ENCODE assay signal across 20 cellular contexts in the genomic region with DNA sequence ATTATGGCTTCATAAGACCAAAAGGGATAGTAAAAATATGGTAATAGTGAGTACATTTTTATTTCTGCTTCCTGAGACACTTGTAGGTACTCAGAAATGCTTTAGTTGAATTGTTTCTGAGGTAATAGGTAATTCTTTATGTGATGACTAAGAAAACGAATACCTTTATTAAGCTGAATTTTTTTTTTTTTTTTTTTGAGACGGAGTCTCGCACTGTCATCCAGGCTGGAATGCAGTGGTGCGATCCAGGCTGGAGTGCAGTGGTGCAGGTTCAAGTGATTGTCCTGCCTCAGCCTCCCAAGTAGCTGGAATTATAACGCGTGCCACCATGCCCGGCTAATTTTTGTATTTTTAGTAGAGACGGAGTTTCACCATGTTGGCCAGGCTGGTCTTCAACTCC. TPM values are rescaled to one million over a fixed set of nuclear protein-coding genes. Genes with fewer than 3 reads are reported as not detected.
DNase-seq lines count a peak whose midpoint lies in the region; ATAC-seq and TF ChIP-seq lines count a peak whose summit lies in the region.
"Had no signal": no experiment of that assay in that cellular context is flagged by ENCODE, and none has a peak within 500 bp of the region (broad histone marks: within the 10 kb centered on the region; RNA-seq: fewer than 3 reads in every experiment).

No MANE protein-coding gene starts in this region.

- no peak overlapping the region for H4K12ac ChIP-seq in trophoblast cell (ENCODE audit: low read depth, low read length)

- intact Hi-C loops in activated CD4-positive, alpha-beta memory T cell treated with anti-CD3 and anti-CD28 coated beads for 36 hours (cut with micrococcal nuclease), result loop anchor here (10.0 kb wide), 1 partner anchor 110 kb away; no protein-coding TSS in a partner anchor
- intact Hi-C loops in spleen (cut with DNase I; ENCODE audit: low total_unique reads), result no loop called here

- no peak for DNase-seq in activated CD4-positive, alpha-beta memory T cell treated with anti-CD3 and anti-CD28 coated beads, Interleukin-2, amount 10 ng/mL, durations not matched to agents 7 days and 5 days
- DNase-seq in activated CD4-positive, alpha-beta memory T cell treated with anti-CD3 and anti-CD28 coated beads for 36 hours, result no peak
- DNase-seq in HK-2 (ENCODE audit: unreplicated experiment) (peak; percentile 30), trophoblast cell (peak; percentile 57 to 83), spleen (no peak), NCI-H526 treated with DMSO at 0.1 percent for 48 hours (lab: John Stamatoyannopoulos, UW) (no peak)
- DNase-seq in stimulated activated CD4-positive, alpha-beta T cell treated with anti-CD3 and anti-CD28 coated beads, Interleukin-12 subunit alpha, Interleukin-12 subunit beta, amount 100 ng/mL, for 4 hours, result no peak
- DNase-seq: activated naive CD4-positive, alpha-beta T cell treated with anti-CD3 and anti-CD28 coated beads for 36 hours; CD4-positive, alpha-beta memory T cell; colonic mucosa; hippocampal formation; kidney; naive B cell; NCI-H774; stimulated activated CD8-positive, alpha-beta memory T cell treated with anti-CD3 and anti-CD28 coated beads, Interleukin-4, amount 100 ng/mL, for 48 hours; T-helper 1 cell had no signal

- WGBS in trophoblast cell (ENCODE audit: extremely low coverage, insufficient coverage, insufficient read length), result no CpG with 5 or more reads among the region's 8 CpGs
- 89 to 95% (median 93%) methylated on average over 8 of the region's 8 CpGs for WGBS in spleen, 5 donors

- H3K9me3 ChIP-seq in trophoblast cell (ENCODE audit: insufficient read depth, low read depth, low read length) (no peaks in the 10 kb centered on the region), spleen (no peaks in the 10 kb centered on the region)
- H3K9me3 ChIP-seq: colonic mucosa, thoracic aorta had no signal

- POLR2A ChIA-PET in activated CD4-positive, alpha-beta memory T cell treated with anti-CD3 and anti-CD28 coated beads, Interleukin-2, amount 10 ng/mL, durations not matched to agents 7 days and 5 days (lab: Charles Lee), result interaction anchor here (3.7 to 10.8 kb wide), 2 partner anchors 8 to 63 kb away, joined by 42 to 251 read pairs; no protein-coding TSS in a partner anchor
- POLR2A ChIA-PET in activated CD4-positive, alpha-beta memory T cell treated with anti-CD3 and anti-CD28 coated beads for 36 hours (lab: Charles Lee), result interaction anchor here (0.6 kb wide), 3 partner anchors 35 to 336 kb away, joined by 3 to 4 read pairs (median 3); no protein-coding TSS in a partner anchor

- H3K9ac ChIP-seq in trophoblast cell (ENCODE audit: low read length), result no peak overlapping the region

- no peak overlapping the region for H3K18ac ChIP-seq in trophoblast cell (ENCODE audit: low read length)

- no peak overlapping the region for H3K27ac Mint-ChIP-seq in activated CD4-positive, alpha-beta memory T cell treated with anti-CD3 and anti-CD28 coated beads, Interleukin-2, amount 10 ng/mL, durations not matched to agents 7 days and 5 days
- H3K27ac Mint-ChIP-seq in activated CD4-positive, alpha-beta memory T cell treated with anti-CD3 and anti-CD28 coated beads for 36 hours, result no peak overlapping the region
- no peak overlapping the region for H3K27ac Mint-ChIP-seq in activated T-helper 17 cell treated with anti-CD3 and anti-CD28 coated beads, Interleukin-2, amount 50 U/mL, for 72 hours
- H3K27ac Mint-ChIP-seq: activated naive CD4-positive, alpha-beta T cell treated with anti-CD3 and anti-CD28 coated beads for 36 hours had no signal

- H2BK120ac ChIP-seq in trophoblast cell (ENCODE audit: insufficient read depth, low read length, poor library complexity), result no peak overlapping the region

- no peak overlapping the region for H4K91ac ChIP-seq in trophoblast cell (ENCODE audit: low read depth, low read length)

- peaks cover 40% of the 10 kb centered on the region for H3K4me1 Mint-ChIP-seq in activated CD4-positive, alpha-beta memory T cell treated with anti-CD3 and anti-CD28 coated beads, Interleukin-2, amount 10 ng/mL, durations not matched to agents 7 days and 5 days
- H3K4me1 Mint-ChIP-seq in activated CD4-positive, alpha-beta memory T cell treated with anti-CD3 and anti-CD28 coated beads for 36 hours (ENCODE audit: low read depth), result peaks cover 25% of the 10 kb centered on the region
- H3K4me1 Mint-ChIP-seq in activated T-helper 17 cell treated with anti-CD3 and anti-CD28 coated beads, Interleukin-2, amount 50 U/mL, for 72 hours, result peaks cover 9% of the 10 kb centered on the region

- peaks cover 3% of the 10 kb centered on the region for H3K79me1 ChIP-seq in trophoblast cell (ENCODE audit: low read length)

- no peak for TF ChIP-seq POLR2A in spleen (IDR thresholded peaks at IDR 0.05)

- H3K27me3 ChIP-seq in trophoblast cell (ENCODE audit: insufficient read depth, low read length), result no peaks in the 10 kb centered on the region
- H3K27me3 ChIP-seq in spleen (replicated peaks in 1 of 7), result no peaks in the 10 kb centered on the region
- H3K27me3 ChIP-seq: colonic mucosa had no signal

- no peaks in the 10 kb centered on the region for H3K9me3 Mint-ChIP-seq in activated CD4-positive, alpha-beta memory T cell treated with anti-CD3 and anti-CD28 coated beads, Interleukin-2, amount 10 ng/mL, durations not matched to agents 7 days and 5 days
- H3K9me3 Mint-ChIP-seq in activated CD4-positive, alpha-beta memory T cell treated with anti-CD3 and anti-CD28 coated beads for 36 hours, result no peaks in the 10 kb centered on the region
- no peaks in the 10 kb centered on the region for H3K9me3 Mint-ChIP-seq in activated T-helper 17 cell treated with anti-CD3 and anti-CD28 coated beads, Interleukin-2, amount 50 U/mL, for 72 hours
- H3K9me3 Mint-ChIP-seq: activated naive CD4-positive, alpha-beta T cell treated with anti-CD3 and anti-CD28 coated beads for 36 hours; CD4-positive, alpha-beta memory T cell had no signal

- no peak for TF ChIP-seq CTCF in spleen (IDR thresholded peaks at IDR 0.05 in 8 of 11, conservative IDR thresholded peaks at IDR 0.05 in 3 of 11)

- H3K36me3 ChIP-seq in trophoblast cell (ENCODE audit: control insufficient read depth in 1 of 2, insufficient read depth in 2 of 2, low read length in 2 of 2), result no peaks in the 10 kb centered on the region
- peaks cover 0 to 43% (median 11%) of the 10 kb centered on the region in 6 donors for H3K36me3 ChIP-seq in spleen
- H3K36me3 ChIP-seq: colonic mucosa, thoracic aorta had no signal

- H3K27me3 Mint-ChIP-seq in activated CD4-positive, alpha-beta memory T cell treated with anti-CD3 and anti-CD28 coated beads, Interleukin-2, amount 10 ng/mL, durations not matched to agents 7 days and 5 days, result no peaks in the 10 kb centered on the region
- no peaks in the 10 kb centered on the region for H3K27me3 Mint-ChIP-seq in activated CD4-positive, alpha-beta memory T cell treated with anti-CD3 and anti-CD28 coated beads for 36 hours
- H3K27me3 Mint-ChIP-seq in activated T-helper 17 cell treated with anti-CD3 and anti-CD28 coated beads, Interleukin-2, amount 50 U/mL, for 72 hours, result no peaks in the 10 kb centered on the region
- H3K27me3 Mint-ChIP-seq: CD4-positive, alpha-beta memory T cell; naive B cell had no signal

- H3K4me3 Mint-ChIP-seq in activated CD4-positive, alpha-beta memory T cell treated with anti-CD3 and anti-CD28 coated beads, Interleukin-2, amount 10 ng/mL, durations not matched to agents 7 days and 5 days, result peak overlapping the region; percentile 90
- H3K4me3 Mint-ChIP-seq in activated CD4-positive, alpha-beta memory T cell treated with anti-CD3 and anti-CD28 coated beads for 36 hours, result no peak overlapping the region
- peak overlapping the region; percentile 95 for H3K4me3 Mint-ChIP-seq in activated T-helper 17 cell treated with anti-CD3 and anti-CD28 coated beads, Interleukin-2, amount 50 U/mL, for 72 hours

- H3K27ac ChIP-seq in trophoblast cell (ENCODE audit: low read depth, low read length) (no peak overlapping the region), spleen (no peak overlapping the region)
- H3K27ac ChIP-seq: colonic mucosa, RWPE1, thoracic aorta had no signal

- H2AFZ ChIP-seq in trophoblast cell (ENCODE audit: insufficient read depth, low read length, poor library complexity), result no peak overlapping the region

- peaks cover 0 to 3% of the 10 kb centered on the region in 2 experiments for H3K4me1 ChIP-seq in trophoblast cell (ENCODE audit: control insufficient read depth in 1 of 2, insufficient read depth in 2 of 2, low read length in 2 of 2)
- peaks cover 6 to 35% (median 25%) of the 10 kb centered on the region in 6 donors for H3K4me1 ChIP-seq in spleen

- no peaks in the 10 kb centered on the region for H3K79me2 ChIP-seq in trophoblast cell (ENCODE audit: control insufficient read depth, insufficient read depth, low read length, poor library complexity)

- H3K4me3 ChIP-seq in trophoblast cell (ENCODE audit: low read depth, low read length) (no peak overlapping the region), spleen (no peak overlapping the region)
- H3K4me3 ChIP-seq: colonic mucosa, thoracic aorta had no signal

- no peak overlapping the region for H3K4me2 ChIP-seq in trophoblast cell (ENCODE audit: low read length)
- H3K4me2 ChIP-seq: smooth muscle cell had no signal

- no peak overlapping the region for H3K14ac ChIP-seq in trophoblast cell (ENCODE audit: low read length)

- H3K36me3 Mint-ChIP-seq in activated CD4-positive, alpha-beta memory T cell treated with anti-CD3 and anti-CD28 coated beads, Interleukin-2, amount 10 ng/mL, durations not matched to agents 7 days and 5 days (ENCODE audit: low read depth), result peaks cover 37% of the 10 kb centered on the region
- peaks cover 16% of the 10 kb centered on the region for H3K36me3 Mint-ChIP-seq in activated CD4-positive, alpha-beta memory T cell treated with anti-CD3 and anti-CD28 coated beads for 36 hours
- H3K36me3 Mint-ChIP-seq in activated T-helper 17 cell treated with anti-CD3 and anti-CD28 coated beads, Interleukin-2, amount 50 U/mL, for 72 hours (ENCODE audit: low read depth), result peaks cover 52% of the 10 kb centered on the region
- H3K36me3 Mint-ChIP-seq: naive B cell had no signal

- no peak for ATAC-seq in activated T-helper 17 cell treated with anti-CD3 and anti-CD28 coated beads, Interleukin-2, amount 50 U/mL, for 72 hours (replicated peaks)

- no peak overlapping the region for H4K8ac ChIP-seq in trophoblast cell (ENCODE audit: low read depth, low read length)

- H3K4ac ChIP-seq in trophoblast cell (ENCODE audit: low read depth, low read length), result no peak overlapping the region

- H3K23ac ChIP-seq in trophoblast cell (ENCODE audit: low read length), result no peak overlapping the region

- no peak overlapping the region for H2BK5ac ChIP-seq in trophoblast cell (ENCODE audit: low read depth, low read length, poor library complexity)

- no peak overlapping the region for H2BK12ac ChIP-seq in trophoblast cell (ENCODE audit: low read length)

- CTCF ChIA-PET in activated CD4-positive, alpha-beta memory T cell treated with anti-CD3 and anti-CD28 coated beads, Interleukin-2, amount 10 ng/mL, durations not matched to agents 7 days and 5 days (lab: Charles Lee), result interaction anchor here (0.6 to 3.9 kb wide), 2 partner anchors 17 to 277 kb away, joined by 3 to 15 read pairs; no protein-coding TSS in a partner anchor
- CTCF ChIA-PET in activated CD4-positive, alpha-beta memory T cell treated with anti-CD3 and anti-CD28 coated beads for 36 hours (lab: Charles Lee), result no interaction called here

- H2AK5ac ChIP-seq in trophoblast cell (ENCODE audit: low read length), result no peak overlapping the region

RNA-seq across cellular contexts. Expression of a gene that starts 1.9 kb away (rescaled TPM):
- 10 to 100 TPM; 55.2 to 59.6 TPM for total RNA-seq in activated CD4-positive, alpha-beta memory T cell treated with anti-CD3 and anti-CD28 coated beads, Interleukin-2, amount 10 ng/mL, durations not matched to agents 7 days and 5 days
- 10 to 100 TPM; 64.0 to 66.0 TPM for total RNA-seq in activated CD4-positive, alpha-beta memory T cell treated with anti-CD3 and anti-CD28 coated beads for 36 hours
- 100 to 1,000 TPM in 1 of 2 donors, 10 to 100 TPM in 1; 75.3 to 112 TPM for total RNA-seq in activated T-helper 17 cell treated with anti-CD3 and anti-CD28 coated beads, Interleukin-2, amount 50 U/mL, for 72 hours
- 19.0 and 22.8 TPM in 2 replicates for polyA plus RNA-seq in trophoblast cell (2013)
- 10 to 100 TPM; 19.6 to 26.3 (median 21.0) TPM for total RNA-seq in spleen
- polyA plus RNA-seq in spleen, result 10 to 100 TPM; 23.1 to 28.5 (median 25.2) TPM

RNA-seq across cellular contexts. Expression of a gene that starts 2.5 kb away (rescaled TPM):
- under 1 TPM; 0.85 to 0.96 TPM for total RNA-seq in activated CD4-positive, alpha-beta memory T cell treated with anti-CD3 and anti-CD28 coated beads, Interleukin-2, amount 10 ng/mL, durations not matched to agents 7 days and 5 days
- under 1 TPM; 0.14 to 0.17 TPM for total RNA-seq in activated CD4-positive, alpha-beta memory T cell treated with anti-CD3 and anti-CD28 coated beads for 36 hours
- under 1 TPM; 0.30 to 0.32 TPM for total RNA-seq in activated T-helper 17 cell treated with anti-CD3 and anti-CD28 coated beads, Interleukin-2, amount 50 U/mL, for 72 hours
- polyA plus RNA-seq in trophoblast cell (2013), result 0.50 and 0.62 TPM in 2 replicates
- under 1 TPM in 6 of 7 donors, not detected in 1; 0.25 to 0.70 (median 0.45) TPM for total RNA-seq in spleen
- under 1 TPM; 0.17 to 0.42 (median 0.30) TPM for polyA plus RNA-seq in spleen
- polyA plus RNA-seq: CD4-positive, alpha-beta memory T cell; smooth muscle cell had no signal

Comparison
In these comparisons a context has a peak if more than half of its experiments do, and no peak if none do; other contexts are left out.
1. DNase-seq: peak in HK-2 (single experiment) and trophoblast cell (2 of 2); none in activated CD4-positive, alpha-beta memory T cell treated with anti-CD3 and anti-CD28 coated beads, Interleukin-2, amount 10 ng/mL, durations not matched to agents 7 days and 5 days (single experiment), activated CD4-positive, alpha-beta memory T cell treated with anti-CD3 and anti-CD28 coated beads for 36 hours (single experiment), spleen (single experiment), stimulated activated CD4-positive, alpha-beta T cell treated with anti-CD3 and anti-CD28 coated beads, Interleukin-12 subunit alpha, Interleukin-12 subunit beta, amount 100 ng/mL, for 4 hours (single experiment) and NCI-H526 treated with DMSO at 0.1 percent for 48 hours (single experiment).